Comparison of ENCODE assay signal across 11 cellular contexts in genomic region chr5:146283344-146283761, GRCh38. TPM values are rescaled to one million over a fixed set of nuclear protein-coding genes. Genes with fewer than 3 reads are reported as not detected.
DNase-seq lines count a peak whose midpoint lies in the region; ATAC-seq and TF ChIP-seq lines count a peak whose summit lies in the region.
"Had no signal": no experiment of that assay in that cellular context is flagged by ENCODE, and none has a peak within 500 bp of the region (broad histone marks: within the 10 kb centered on the region; RNA-seq: fewer than 3 reads in every experiment).

No MANE protein-coding gene starts in this region.

- DNase-seq in AG04450 (ENCODE audit: low read depth, low spot score), result peak; percentile 81
- peak; percentile 50 for DNase-seq in HK-2 (ENCODE audit: unreplicated experiment)
- peak; percentile 91 for DNase-seq in astrocyte of the spinal cord (ENCODE audit: low read depth, low spot score)
- DNase-seq in kidney tubule cell (ENCODE audit: low spot score), result peak; percentile 92
- DNase-seq in NCI-H1436 (lab: John Stamatoyannopoulos, UW), result no peak
- no peak for DNase-seq in caudate nucleus (lab: John Stamatoyannopoulos, UW)
- DNase-seq in BE2C, result no peak
- DNase-seq: activated CD8-positive, alpha-beta memory T cell treated with anti-CD3 and anti-CD28 coated beads, Interleukin-2, amount 10 ng/mL, durations not matched to agents 7 days and 5 days; Calu3; T-cell had no signal

- POLR2A ChIA-PET in AG04450 (lab: Yijun Ruan, JAX), result no interaction called here

- CTCF ChIA-PET in AG04450 (lab: Charles Lee), result no interaction called here

- H3K9me3 ChIP-seq in AG04450 (ENCODE audit: control insufficient read depth, insufficient read depth, low read length) (no peaks in the 10 kb centered on the region), BE2C (no peaks in the 10 kb centered on the region)

- H3K4me1 ChIP-seq in BE2C, result no peaks in the 10 kb centered on the region

- TF ChIP-seq CTCF in AG04450 (IDR thresholded peaks at IDR 0.05; ENCODE audit: low read depth, low read length) (no peak), astrocyte of the spinal cord (IDR thresholded peaks at IDR 0.05; ENCODE audit: low read depth, low read length) (no peak), BE2C (IDR thresholded peaks at IDR 0.05; ENCODE audit: low read depth, low read length) (no peak)

- ATAC-seq in HG02642 (IDR thresholded peaks at IDR 0.05; ENCODE audit: poor library complexity, unreplicated experiment), result no peak
- ATAC-seq: activated CD8-positive, alpha-beta memory T cell treated with anti-CD3 and anti-CD28 coated beads, Interleukin-2, amount 10 ng/mL, durations not matched to agents 7 days and 5 days; T-cell had no signal

- peaks cover 41% of the 10 kb centered on the region for H3K36me3 ChIP-seq in BE2C

- no peaks in the 10 kb centered on the region for H3K27me3 ChIP-seq in AG04450 (ENCODE audit: control insufficient read depth, insufficient read depth, low read length)
- H3K27me3 ChIP-seq in BE2C, result no peaks in the 10 kb centered on the region

- H3K27ac ChIP-seq in AG04450 (ENCODE audit: low read depth, low read length) (peak overlapping the region; percentile 82), caudate nucleus (ENCODE audit: low read depth, low read length) (no peak overlapping the region)

- in situ Hi-C loops in astrocyte of the spinal cord (cut with HindIII; ENCODE audit: low sequenced_read_pairs), result no loop called here

- H3K4me3 ChIP-seq in AG04450 (ENCODE audit: low read depth, low read length) (no peak overlapping the region), astrocyte of the spinal cord (ENCODE audit: low read depth, low read length) (no peak overlapping the region), BE2C (ENCODE audit: low read depth, low read length) (no peak overlapping the region)

RNA-seq across cellular contexts. Expression of gene POU4F3, which starts 55.3 kb away (rescaled TPM):
- polyA plus RNA-seq in AG04450 (2011; rRNA removed), result 0.02 and 0.04 TPM in 2 replicates
- not detected in 2 replicates for polyA minus RNA-seq in AG04450 (2011; rRNA and poly(A)+ RNA removed)
- not detected for polyA plus RNA-seq in BE2C (2012; ENCODE audit: insufficient read depth, insufficient read length, low read depth)

Comparison
In these comparisons a context has a peak if more than half of its experiments do, and no peak if none do; other contexts are left out.
1. DNase-seq: peak in AG04450 (single experiment), HK-2 (single experiment), astrocyte of the spinal cord (single experiment) and kidney tubule cell (single experiment); none in NCI-H1436 (single experiment), caudate nucleus (0 of 61) and BE2C (single experiment).